28 cellular contexts compared by ENCODE assay signal in genomic region chr18:26003817-26004216, GRCh38.
"Had no signal": no experiment of that assay in that cellular context is flagged by ENCODE, and none has a peak within 500 bp of the region (broad histone marks: within the 10 kb centered on the region; RNA-seq: fewer than 3 reads in every experiment).

No MANE protein-coding gene starts in this region.

- DNase-seq: activated CD4-positive, alpha-beta memory T cell treated with anti-CD3 and anti-CD28 coated beads, Interleukin-2, amount 10 ng/mL, durations not matched to agents 7 days and 5 days; activated CD4-positive, alpha-beta T cell treated with anti-CD3 and anti-CD28 coated beads for 1 hour; activated CD4-positive, alpha-beta T cell treated with anti-CD3 and anti-CD28 coated beads for 48 hours; activated CD4-positive, CD25-positive, alpha-beta regulatory T cell; activated gamma-delta T cell; activated naive CD4-positive, alpha-beta T cell treated with Interleukin-2 at 50 U/mL for 16 hours; activated naive CD8-positive, alpha-beta T cell treated with anti-CD3 and anti-CD28 coated beads, Interleukin-2, amount 10 ng/mL, durations not matched to agents 7 days and 5 days; activated T-cell treated with anti-CD3 and anti-CD28 coated beads, Interleukin-2, amount 50 U/mL, for 24 hours; amygdala; colonic mucosa; MM.1S; MV-4-11; NCI-H1092; NCI-H1436 treated with DMSO at 0.1 percent for 48 hours; NCI-H187 treated with DMSO at 0.1 percent for 48 hours; NCI-H2081; NCI-H226; NCI-H446 treated with DMSO at 0.1 percent for 48 hours; NCI-H524; NK-92 treated with Interleukin-12 subunit alpha and Interleukin-12 subunit beta, amount 100 ng/mL, for 24 hours; PC-9; SHP77; T1000; WERI-Rb-1 had no signal

- H3K4me1 ChIP-seq: ascending aorta, colonic mucosa, SJCRH30 had no signal

- H3K9me3 ChIP-seq: ascending aorta, colonic mucosa, SJCRH30 had no signal

- H3K4me3 ChIP-seq: ascending aorta, cardiac muscle cell, colonic mucosa, PC-9, SJCRH30, SK-N-MC had no signal

- H2AFZ ChIP-seq: PC-9 had no signal

- H3K36me3 ChIP-seq: ascending aorta, cardiac muscle cell, colonic mucosa, SJCRH30, WERI-Rb-1 had no signal

- H3K27me3 ChIP-seq: ascending aorta, cardiac muscle cell, colonic mucosa, SJCRH30 had no signal

- H3K4me2 ChIP-seq: PC-9 had no signal

- H3K27ac ChIP-seq: ascending aorta, cardiac muscle cell, colonic mucosa, PC-9, SJCRH30, WERI-Rb-1 had no signal
